ENCODE assay signal across 10 cellular contexts in the genomic region with DNA sequence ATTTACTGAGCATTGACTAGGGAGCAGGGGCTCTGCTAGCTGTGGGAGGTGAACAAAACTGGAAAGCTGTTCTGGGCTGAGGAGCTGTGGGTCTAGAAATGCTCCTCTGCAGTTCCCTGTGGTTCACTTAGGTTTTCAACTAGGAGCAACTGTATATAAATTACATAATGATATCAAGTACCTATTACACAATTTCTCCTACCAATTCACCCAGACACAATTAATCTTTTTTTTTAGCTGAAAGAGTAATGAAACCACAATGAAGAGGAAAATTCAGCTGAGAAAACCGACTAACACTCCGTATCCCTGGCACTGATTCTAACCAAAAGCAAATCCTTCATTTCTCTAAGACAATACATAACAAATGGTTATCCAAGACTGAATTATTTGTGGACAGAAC. TPM values are rescaled to one million over a fixed set of nuclear protein-coding genes. Genes with fewer than 3 reads are reported as not detected.
"Had no signal": no experiment of that assay in that cellular context is flagged by ENCODE, and none has a peak within 500 bp of the region (broad histone marks: within the 10 kb centered on the region; RNA-seq: fewer than 3 reads in every experiment).

No MANE protein-coding gene starts in this region.

- H3K4me2 ChIP-seq: GM23338, KMS-11 had no signal

- H3K4me1 ChIP-seq: HAP-1 had no signal

- H3K27me3 Mint-ChIP-seq: IgD-negative memory B cell had no signal

- H3K27ac ChIP-seq: HL-60, KMS-11 had no signal

- H3K9ac ChIP-seq: KMS-11 had no signal

- FAIRE-seq: H1, H54, HepG2 had no signal

- H3K36me3 Mint-ChIP-seq: IgD-negative memory B cell had no signal

- H3K4me3 ChIP-seq: GM23338, HAP-1 had no signal

- H2AFZ ChIP-seq: GM23338 had no signal

- H3K4me3 Mint-ChIP-seq: GM23338, IgD-negative memory B cell had no signal

- H3K27ac Mint-ChIP-seq: GM23338 had no signal

- DNase-seq: KBM-7 had no signal

- ATAC-seq: GM23338, HepG2 had no signal

- H3K9me3 Mint-ChIP-seq: GM23338 had no signal

- H3K9me3 ChIP-seq: HAP-1 had no signal

- H3K36me3 ChIP-seq: HAP-1 had no signal

RNA-seq across cellular contexts. Expression of a gene that starts 39.3 kb away (rescaled TPM):
- total RNA-seq: HT1080 had no signal
- polyA plus RNA-seq: IgD-negative memory B cell had no signal
